Comparison of ENCODE assay signal across 17 cellular contexts in genomic region chr2:98773169-98773568, GRCh38. TPM values are rescaled to one million over a fixed set of nuclear protein-coding genes. Genes with fewer than 3 reads are reported as not detected.
DNase-seq lines count a peak whose midpoint lies in the region; ATAC-seq and TF ChIP-seq lines count a peak whose summit lies in the region.
"Had no signal": no experiment of that assay in that cellular context is flagged by ENCODE, and none has a peak within 500 bp of the region (broad histone marks: within the 10 kb centered on the region; RNA-seq: fewer than 3 reads in every experiment).

No MANE protein-coding gene starts in this region.

- H3K9me3 ChIP-seq in BLaER1 treated with 17β-estradiol and CSF1 and Interleukin-3, amounts not matched to agents 10 nM and 100 nM (replicated peaks in 1 of 11): peaks cover 0 to 5% (median 0%) of the 10 kb centered on the region in 11 experiments; a peak in 1 of 22 replicates
- H3K9me3 ChIP-seq in CD8-positive, alpha-beta T cell (ENCODE audit: low read length): no peaks in the 10 kb centered on the region
- H3K9me3 ChIP-seq in esophagus muscularis mucosa: no peaks in the 10 kb centered on the region
- H3K9me3 ChIP-seq: BE2C, heart left ventricle, right atrium auricular region had no signal

- intact Hi-C loops in CD8-positive, alpha-beta T cell (cut with DNase I, micrococcal nuclease): loop anchor here (2.0 to 5.0 kb wide), 2 partner anchors 49 to 64 kb away; no protein-coding TSS in a partner anchor
- intact Hi-C loops in natural killer cell (cut with micrococcal nuclease) (no loop called here), esophagus muscularis mucosa (cut with DNase I) (no loop called here)

- peak overlapping the region; percentile 98 for H3K27ac Mint-ChIP-seq in CD8-positive, alpha-beta T cell
- peak overlapping the region; percentile 97 for H3K27ac Mint-ChIP-seq in activated naive CD8-positive, alpha-beta T cell
- H3K27ac Mint-ChIP-seq in natural killer cell: peak overlapping the region; percentile 83 to 97

- TF ChIP-seq CTCF in CD8-positive, alpha-beta T cell (IDR thresholded peaks at IDR 0.05): no peak
- TF ChIP-seq CTCF in natural killer cell (IDR thresholded peaks at IDR 0.05) (no peak), esophagus muscularis mucosa (IDR thresholded peaks at IDR 0.05) (no peak)

- TF ChIP-seq POLR2A in esophagus muscularis mucosa (IDR thresholded peaks at IDR 0.05; ENCODE audit: low read depth): no peak

- WGBS in esophagus muscularis mucosa: 95% methylated on average over 5 of the region's 5 CpGs

- no peaks in the 10 kb centered on the region for H3K9me3 Mint-ChIP-seq in CD8-positive, alpha-beta T cell
- no peaks in the 10 kb centered on the region for H3K9me3 Mint-ChIP-seq in activated naive CD8-positive, alpha-beta T cell (ENCODE audit: low read depth)
- no peaks in the 10 kb centered on the region for H3K9me3 Mint-ChIP-seq in natural killer cell

- POLR2A ChIA-PET in CD8-positive, alpha-beta T cell (lab: Charles Lee): interaction anchor here (0.7 to 0.8 kb wide), 2 partner anchors 44 to 46 kb away, joined by 3 read pairs; no protein-coding TSS in a partner anchor

- H3K4me3 ChIP-seq in BLaER1 treated with 17β-estradiol and CSF1 and Interleukin-3, amounts not matched to agents 10 nM and 100 nM: peak overlapping the region in 2 of 10 experiments; percentile 55 to 66; a peak in 5 of 20 replicates
- H3K4me3 ChIP-seq in CD8-positive, alpha-beta T cell (ENCODE audit: low read depth, low read length): no peak overlapping the region
- no peak overlapping the region for H3K4me3 ChIP-seq in esophagus muscularis mucosa
- H3K4me3 ChIP-seq: right atrium auricular region had no signal

- H3K9ac ChIP-seq in BLaER1 treated with 17β-estradiol and CSF1 and Interleukin-3, amounts not matched to agents 10 nM and 100 nM: peak overlapping the region in 9 of 11 experiments; percentile 15 to 81 (median 76); a peak in 13 of 22 replicates

- peak overlapping the region; percentile 87 for H3K4me3 Mint-ChIP-seq in CD8-positive, alpha-beta T cell
- H3K4me3 Mint-ChIP-seq in activated naive CD8-positive, alpha-beta T cell: peak overlapping the region; percentile 96
- H3K4me3 Mint-ChIP-seq in natural killer cell: peak overlapping the region; percentile 80

- DNase-seq in CD8-positive, alpha-beta T cell: no peak
- DNase-seq in natural killer cell (no peak), NCI-H2196 (lab: John Stamatoyannopoulos, UW; ENCODE audit: unreplicated experiment) (no peak), HPDE6-E6E7 (ENCODE audit: extremely low spot score) (no peak), esophagus muscularis mucosa (ENCODE audit: extremely low spot score) (no peak)
- DNase-seq: activated gamma-delta T cell treated with Interleukin-2 at 50 U/mL for 16 hours, BE2C, heart left ventricle, NCI-H187 treated with DMSO at 0.1 percent for 48 hours, NCI-H510A, SIG-M5, T-helper 9 cell had no signal

- peaks cover 86 to 94% (median 91%) of the 10 kb centered on the region in 10 experiments for H3K4me1 ChIP-seq in BLaER1 treated with 17β-estradiol and CSF1 and Interleukin-3, amounts not matched to agents 10 nM and 100 nM
- H3K4me1 ChIP-seq in CD8-positive, alpha-beta T cell (ENCODE audit: insufficient read depth, low read length): peaks cover 58% of the 10 kb centered on the region
- H3K4me1 ChIP-seq in esophagus muscularis mucosa: peaks cover 0 to 10% (median 4%) of the 10 kb centered on the region in 4 donors
- H3K4me1 ChIP-seq: BE2C had no signal

- no peaks in the 10 kb centered on the region for H4K20me1 ChIP-seq in BLaER1 treated with 17β-estradiol and CSF1 and Interleukin-3, amounts not matched to agents 10 nM and 100 nM

- CTCF ChIA-PET in CD8-positive, alpha-beta T cell (lab: Charles Lee): interaction anchor here (0.9 to 1.7 kb wide), 3 partner anchors 16 to 124 kb away, joined by 3 to 5 read pairs (median 4); partner anchors contain the start of gene MGAT4A

- no peak for TF ChIP-seq EP300 in esophagus muscularis mucosa (IDR thresholded peaks at IDR 0.05)

- peaks cover 70% of the 10 kb centered on the region for H3K4me1 Mint-ChIP-seq in CD8-positive, alpha-beta T cell (ENCODE audit: low read depth)
- peaks cover 62% of the 10 kb centered on the region for H3K4me1 Mint-ChIP-seq in activated naive CD8-positive, alpha-beta T cell (ENCODE audit: low read depth)
- peaks cover 44 to 45% of the 10 kb centered on the region in 2 donors for H3K4me1 Mint-ChIP-seq in natural killer cell

- no peaks in the 10 kb centered on the region for H3K27me3 ChIP-seq in BLaER1 treated with 17β-estradiol and CSF1 and Interleukin-3, amounts not matched to agents 10 nM and 100 nM
- no peaks in the 10 kb centered on the region for H3K27me3 ChIP-seq in CD8-positive, alpha-beta T cell (ENCODE audit: insufficient read depth, low read length)
- no peaks in the 10 kb centered on the region for H3K27me3 ChIP-seq in esophagus muscularis mucosa
- H3K27me3 ChIP-seq: BE2C, right atrium auricular region had no signal

- H3K36me3 ChIP-seq in BLaER1 treated with 17β-estradiol and CSF1 and Interleukin-3, amounts not matched to agents 10 nM and 100 nM: no peaks in the 10 kb centered on the region
- no peaks in the 10 kb centered on the region for H3K36me3 ChIP-seq in CD8-positive, alpha-beta T cell (ENCODE audit: insufficient read depth, low read length)
- no peaks in the 10 kb centered on the region for H3K36me3 ChIP-seq in esophagus muscularis mucosa
- H3K36me3 ChIP-seq: BE2C, heart left ventricle, right atrium auricular region had no signal

- ATAC-seq in CD8-positive, alpha-beta T cell: no peak
- no peak for ATAC-seq in natural killer cell
- ATAC-seq: HCT116 had no signal

- no peaks in the 10 kb centered on the region for H3K27me3 Mint-ChIP-seq in CD8-positive, alpha-beta T cell (ENCODE audit: low read depth)
- no peaks in the 10 kb centered on the region for H3K27me3 Mint-ChIP-seq in activated naive CD8-positive, alpha-beta T cell
- no peaks in the 10 kb centered on the region for H3K27me3 Mint-ChIP-seq in natural killer cell (ENCODE audit: low read depth in 2 of 2)

- H3K27ac ChIP-seq in BLaER1 treated with 17β-estradiol and CSF1 and Interleukin-3, amounts not matched to agents 10 nM and 100 nM: peak overlapping the region in 10 of 11 experiments; percentile 45 to 96 (median 81); a peak in 18 of 22 replicates
- H3K27ac ChIP-seq in CD8-positive, alpha-beta T cell (ENCODE audit: low read depth, low read length): peak overlapping the region; percentile 79
- no peak overlapping the region for H3K27ac ChIP-seq in esophagus muscularis mucosa (replicated peaks in 1 of 4)
- H3K27ac ChIP-seq: right atrium auricular region had no signal

- peak overlapping the region; percentile 75 to 99 (median 84) for H3K4me2 ChIP-seq in BLaER1 treated with 17β-estradiol and CSF1 and Interleukin-3, amounts not matched to agents 10 nM and 100 nM

- peaks cover 3% of the 10 kb centered on the region for H3K36me3 Mint-ChIP-seq in CD8-positive, alpha-beta T cell
- H3K36me3 Mint-ChIP-seq in activated naive CD8-positive, alpha-beta T cell: no peaks in the 10 kb centered on the region
- no peaks in the 10 kb centered on the region for H3K36me3 Mint-ChIP-seq in natural killer cell

RNA-seq across cellular contexts. Expression of gene MGAT4A, which starts 42.2 kb away (rescaled TPM):
- 100 to 1,000 TPM; 226 to 229 TPM for total RNA-seq in CD8-positive, alpha-beta T cell
- total RNA-seq in natural killer cell (100 to 1,000 TPM in 1 of 3 donors, 10 to 100 TPM in 2; 91.6 to 114 (median 96.4) TPM), esophagus muscularis mucosa (10 to 100 TPM in 3 of 4 donors, 1 to 10 TPM in 1; 9.9 to 21.4 (median 15.2) TPM)
- total RNA-seq: M059J had no signal

Comparison
In these comparisons a context has a peak if more than half of its experiments do, and no peak if none do; other contexts are left out.
1. H3K27ac ChIP-seq: peak in BLaER1 treated with 17β-estradiol and CSF1 and Interleukin-3, amounts not matched to agents 10 nM and 100 nM (10 of 11) and CD8-positive, alpha-beta T cell (single experiment); none in esophagus muscularis mucosa (0 of 4).
2. RNA of gene MGAT4A, which starts 42.2 kb away (total RNA-seq): 226 to 229 TPM in CD8-positive, alpha-beta T cell and 91.6 to 114 TPM in natural killer cell; 9.9 to 21.4 TPM in esophagus muscularis mucosa; every median in the first group is over 4 times any median in the second.
3. intact Hi-C loops: an anchor here in CD8-positive, alpha-beta T cell (2.0 to 5.0 kb wide); none called in natural killer cell and esophagus muscularis mucosa.
4. Peak in every context shown above with its lines, with median percentiles within 50 percentile points of each other: H3K27ac Mint-ChIP-seq and H3K4me3 Mint-ChIP-seq.